8 cellular contexts compared by ENCODE assay signal in genomic region chr4:185471235-185472062, GRCh38. TPM values are rescaled to one million over a fixed set of nuclear protein-coding genes. Genes with fewer than 3 reads are reported as not detected.
DNase-seq lines count a peak whose midpoint lies in the region; ATAC-seq and TF ChIP-seq lines count a peak whose summit lies in the region.

TSS of gene CCDC110 (minus strand) at chr4:185471733. CDS start at chr4:185471683, 50 bp downstream.

- DNase-seq in DMS 273 treated with DMSO at 0.1 percent for 48 hours (lab: John Stamatoyannopoulos, UW): peak; percentile 8
- DNase-seq in Panc1 (ENCODE audit: low read depth, low spot score): no peak
- DNase-seq in activated T-helper 1 cell treated with anti-CD3 and anti-CD28 coated beads, Interleukin-12 subunit alpha, Interleukin-12 subunit beta, Interleukin-2, Interleukin-4 antibody, amounts not matched to agents 30 ng/mL and 10 ng/mL and 1 ng/mL, durations not matched to agents 14 hours and 24 hours and 36 hours (ENCODE audit: low spot score): peak; percentile 77
- peak; percentile 89 to 99 for DNase-seq in fibroblast of lung (ENCODE audit: low read depth in 2 of 2)
- peak; percentile 70 for DNase-seq in natural killer cell
- peak; percentile 77 for DNase-seq in stimulated activated naive B cell treated with anti-CD40 and anti-IgM and Interleukin-4, amounts not matched to agents 10 μg/mL and 1 μg/mL and 100 μg/mL, for 72 hours

- H3K27me3 Mint-ChIP-seq in activated T-helper 1 cell treated with anti-CD3 and anti-CD28 coated beads, Interleukin-12 subunit alpha, Interleukin-12 subunit beta, Interleukin-2, Interleukin-4 antibody, amounts not matched to agents 30 ng/mL and 10 ng/mL and 1 ng/mL, durations not matched to agents 14 hours and 24 hours and 36 hours (ENCODE audit: insufficient read depth): peaks cover 52% of the 10 kb centered on the region
- peaks cover 9 to 11% of the 10 kb centered on the region in 2 donors for H3K27me3 Mint-ChIP-seq in natural killer cell (ENCODE audit: low read depth in 2 of 2)
- peaks cover 8 to 12% of the 10 kb centered on the region in 2 donors for H3K27me3 Mint-ChIP-seq in stimulated activated naive B cell treated with anti-CD40 and anti-IgM and Interleukin-4, amounts not matched to agents 10 μg/mL and 1 μg/mL and 100 μg/mL, for 72 hours

- H3K27me3 ChIP-seq in HUES48 (ENCODE audit: control insufficient read depth, insufficient read depth, low read length): peaks cover 32% of the 10 kb centered on the region
- peaks cover 3% of the 10 kb centered on the region for H3K27me3 ChIP-seq in Panc1 (ENCODE audit: control insufficient read depth, insufficient read depth, low read length)
- H3K27me3 ChIP-seq in fibroblast of lung (ENCODE audit: control insufficient read depth, insufficient read depth, low read length): peaks cover 5% of the 10 kb centered on the region

- peak within 1 kb of the TSS; percentile 47 for H3K27ac Mint-ChIP-seq in activated T-helper 1 cell treated with anti-CD3 and anti-CD28 coated beads, Interleukin-12 subunit alpha, Interleukin-12 subunit beta, Interleukin-2, Interleukin-4 antibody, amounts not matched to agents 30 ng/mL and 10 ng/mL and 1 ng/mL, durations not matched to agents 14 hours and 24 hours and 36 hours
- H3K27ac Mint-ChIP-seq in natural killer cell: peak within 1 kb of the TSS; percentile 69 to 80
- peak within 1 kb of the TSS; percentile 44 for H3K27ac Mint-ChIP-seq in stimulated activated naive B cell treated with anti-CD40 and anti-IgM and Interleukin-4, amounts not matched to agents 10 μg/mL and 1 μg/mL and 100 μg/mL, for 72 hours

- peak within 1 kb of the TSS; percentile 89 for H3K4me3 Mint-ChIP-seq in activated T-helper 1 cell treated with anti-CD3 and anti-CD28 coated beads, Interleukin-12 subunit alpha, Interleukin-12 subunit beta, Interleukin-2, Interleukin-4 antibody, amounts not matched to agents 30 ng/mL and 10 ng/mL and 1 ng/mL, durations not matched to agents 14 hours and 24 hours and 36 hours
- peak within 1 kb of the TSS; percentile 93 for H3K4me3 Mint-ChIP-seq in natural killer cell
- peak within 1 kb of the TSS; percentile 87 for H3K4me3 Mint-ChIP-seq in stimulated activated naive B cell treated with anti-CD40 and anti-IgM and Interleukin-4, amounts not matched to agents 10 μg/mL and 1 μg/mL and 100 μg/mL, for 72 hours

- H3K4me2 ChIP-seq in fibroblast of lung (ENCODE audit: extremely low read depth, insufficient read depth, low read length): peak within 1 kb of the TSS; percentile 99

- ATAC-seq in GM21447 (IDR thresholded peaks at IDR 0.05; ENCODE audit: unreplicated experiment) (peak; percentile 88), Panc1 (peak; percentile 96), natural killer cell (peak; percentile 88 to 95 (median 91))
- ATAC-seq in stimulated activated naive B cell treated with anti-CD40 and anti-IgM and Interleukin-4, amounts not matched to agents 10 μg/mL and 1 μg/mL and 100 μg/mL, for 72 hours (replicated peaks): peak; percentile 88 to 91

- no peaks in the 10 kb centered on the region for H3K9me3 Mint-ChIP-seq in activated T-helper 1 cell treated with anti-CD3 and anti-CD28 coated beads, Interleukin-12 subunit alpha, Interleukin-12 subunit beta, Interleukin-2, Interleukin-4 antibody, amounts not matched to agents 30 ng/mL and 10 ng/mL and 1 ng/mL, durations not matched to agents 14 hours and 24 hours and 36 hours
- no peaks in the 10 kb centered on the region for H3K9me3 Mint-ChIP-seq in natural killer cell
- peaks cover 0 to 3% of the 10 kb centered on the region in 2 donors for H3K9me3 Mint-ChIP-seq in stimulated activated naive B cell treated with anti-CD40 and anti-IgM and Interleukin-4, amounts not matched to agents 10 μg/mL and 1 μg/mL and 100 μg/mL, for 72 hours

- peak within 1 kb of the TSS; percentile 56; the same call in 1 of the 2 replicates for H3K9ac ChIP-seq in HUES48 (ENCODE audit: low read depth, low read length)
- H3K9ac ChIP-seq in fibroblast of lung (ENCODE audit: insufficient read depth, low read length): peak within 1 kb of the TSS; percentile 57

- TF ChIP-seq CTCF in Panc1 (IDR thresholded peaks at IDR 0.05) (peak; percentile 76), fibroblast of lung (conservative IDR thresholded peaks at IDR 0.05 in 1 of 2, IDR thresholded peaks at IDR 0.05 in 1 of 2; ENCODE audit: low read depth in 1 of 2, low read length in 2 of 2) (peak; percentile 27 to 36), natural killer cell (IDR thresholded peaks at IDR 0.05) (peak; percentile 52)

- H3K27ac ChIP-seq in HUES48 (ENCODE audit: low read depth, low read length): no peak within 1 kb of the TSS
- H3K27ac ChIP-seq in Panc1 (ENCODE audit: low read length): no peak within 1 kb of the TSS
- H3K27ac ChIP-seq in fibroblast of lung (ENCODE audit: insufficient read depth, low read length): peak within 1 kb of the TSS; percentile 28

- in situ Hi-C loops in Panc1 (cut with HindIII; ENCODE audit: low pct_unique_long_range_greater_than_20kb, low sequenced_read_pairs): no loop called here

- H3K36me3 ChIP-seq in HUES48 (ENCODE audit: control insufficient read depth, insufficient read depth, low read length) (no peaks in the 10 kb centered on the region), Panc1 (ENCODE audit: control insufficient read depth, insufficient read depth, low read length) (no peaks in the 10 kb centered on the region; the same call in 1 of the 2 replicates), fibroblast of lung (ENCODE audit: control insufficient read depth, insufficient read depth, low read length) (no peaks in the 10 kb centered on the region)

- peaks cover 4% of the 10 kb centered on the region for H3K4me1 Mint-ChIP-seq in activated T-helper 1 cell treated with anti-CD3 and anti-CD28 coated beads, Interleukin-12 subunit alpha, Interleukin-12 subunit beta, Interleukin-2, Interleukin-4 antibody, amounts not matched to agents 30 ng/mL and 10 ng/mL and 1 ng/mL, durations not matched to agents 14 hours and 24 hours and 36 hours (ENCODE audit: low read depth)
- H3K4me1 Mint-ChIP-seq in natural killer cell: peaks cover 12 to 17% of the 10 kb centered on the region in 2 donors
- peaks cover 9 to 19% of the 10 kb centered on the region in 2 donors for H3K4me1 Mint-ChIP-seq in stimulated activated naive B cell treated with anti-CD40 and anti-IgM and Interleukin-4, amounts not matched to agents 10 μg/mL and 1 μg/mL and 100 μg/mL, for 72 hours

- no peaks in the 10 kb centered on the region for H4K20me1 ChIP-seq in fibroblast of lung (ENCODE audit: control insufficient read depth, extremely low read depth, insufficient read depth, low read length)

- CTCF ChIA-PET in Panc1 (lab: Charles Lee): no interaction called here

- no peaks in the 10 kb centered on the region for H3K79me2 ChIP-seq in fibroblast of lung (ENCODE audit: control insufficient read depth, insufficient read depth, low read length)

- no peaks in the 10 kb centered on the region for H3K36me3 Mint-ChIP-seq in activated T-helper 1 cell treated with anti-CD3 and anti-CD28 coated beads, Interleukin-12 subunit alpha, Interleukin-12 subunit beta, Interleukin-2, Interleukin-4 antibody, amounts not matched to agents 30 ng/mL and 10 ng/mL and 1 ng/mL, durations not matched to agents 14 hours and 24 hours and 36 hours (ENCODE audit: low read depth)
- H3K36me3 Mint-ChIP-seq in natural killer cell: no peaks in the 10 kb centered on the region
- H3K36me3 Mint-ChIP-seq in stimulated activated naive B cell treated with anti-CD40 and anti-IgM and Interleukin-4, amounts not matched to agents 10 μg/mL and 1 μg/mL and 100 μg/mL, for 72 hours: no peaks in the 10 kb centered on the region

- H3K4me3 ChIP-seq in HUES48 (ENCODE audit: low read depth, low read length) (peak within 1 kb of the TSS; percentile 93), Panc1 (ENCODE audit: low read depth in 2 of 2, low read length in 2 of 2) (peak within 1 kb of the TSS; percentile 56 to 70), fibroblast of lung (replicated peaks in 1 of 4; ENCODE audit: control extremely low read depth in 1 of 4, insufficient read depth in 1 of 4, low read depth in 3 of 4, low read length in 4 of 4) (peak within 1 kb of the TSS; percentile 72 to 80 (median 75))

- H3K9me3 ChIP-seq in HUES48 (ENCODE audit: control insufficient read depth, insufficient read depth, low read length) (no peaks in the 10 kb centered on the region), Panc1 (ENCODE audit: control insufficient read depth, insufficient read depth, low read depth, low read length) (no peaks in the 10 kb centered on the region), fibroblast of lung (ENCODE audit: control insufficient read depth, insufficient read depth, low read depth, low read length) (no peaks in the 10 kb centered on the region)

- POLR2A ChIA-PET in Panc1 (lab: Charles Lee): interaction anchor here (0.6 kb wide), 1 partner anchor 1335 kb away, joined by 9 read pairs; no protein-coding TSS in a partner anchor

- peak within 1 kb of the TSS; percentile 92 for H2AFZ ChIP-seq in fibroblast of lung (ENCODE audit: low read length)

- H3K4me1 ChIP-seq in HUES48 (ENCODE audit: control insufficient read depth, insufficient read depth, low read length): no peaks in the 10 kb centered on the region
- no peaks in the 10 kb centered on the region for H3K4me1 ChIP-seq in Panc1 (ENCODE audit: control insufficient read depth, insufficient read depth, low read length)
- no peaks in the 10 kb centered on the region for H3K4me1 ChIP-seq in fibroblast of lung (ENCODE audit: control insufficient read depth, extremely low read depth, insufficient read depth, low read length)

- no TSS peak for BruUV-seq in Panc1 (replicated peaks; lab: Mats Ljungman, UMichigan)

- intact Hi-C loops in Panc1 (cut with micrococcal nuclease; ENCODE audit: unreplicated experiment) (loop anchor here (5.0 kb wide), 1 partner anchor 126 kb away; no protein-coding TSS in a partner anchor), natural killer cell (cut with micrococcal nuclease) (loop anchor here (2.0 kb wide), 2 partner anchors 47 to 75 kb away; partner anchors contain the start of genes ANKRD37 and UFSP2)
- intact Hi-C loops in activated T-helper 1 cell treated with anti-CD3 and anti-CD28 coated beads, Interleukin-12 subunit alpha, Interleukin-12 subunit beta, Interleukin-2, Interleukin-4 antibody, amounts not matched to agents 30 ng/mL and 10 ng/mL and 1 ng/mL, durations not matched to agents 14 hours and 24 hours and 36 hours (cut with micrococcal nuclease): loop anchor here (1.0 to 10.0 kb wide), 8 partner anchors 46 to 1967 kb away; partner anchors contain the start of genes ANKRD37, CYP4V2, ING2 and SLC25A4

RNA-seq across cellular contexts. Expression of gene CCDC110, which starts in this region (rescaled TPM):
- total RNA-seq in Panc1 (2021; ENCODE audit: unreplicated experiment): 0.05 TPM
- not detected for polyA plus RNA-seq in Panc1 (2012; ENCODE audit: insufficient read length)
- total RNA-seq in activated T-helper 1 cell treated with anti-CD3 and anti-CD28 coated beads, Interleukin-12 subunit alpha, Interleukin-12 subunit beta, Interleukin-2, Interleukin-4 antibody, amounts not matched to agents 30 ng/mL and 10 ng/mL and 1 ng/mL, durations not matched to agents 14 hours and 24 hours and 36 hours: not detected in 2 replicates
- total RNA-seq in fibroblast of lung: 2.0 and 2.3 TPM in 2 replicates
- 0.80 and 0.83 TPM in 2 replicates for polyA plus RNA-seq in fibroblast of lung
- 0.14 and 0.29 TPM in 2 replicates for polyA plus RNA-seq in fibroblast of lung (2012)
- polyA minus RNA-seq in fibroblast of lung (ENCODE audit: low replicate concordance): not detected in 2 replicates
- not detected for total RNA-seq in natural killer cell

Comparison
In these comparisons a context has a peak if more than half of its experiments do, and no peak if none do; other contexts are left out.
1. Peak in ATAC-seq and H3K4me3 ChIP-seq in Panc1; RNA of the gene not detected or under 1 TPM.
2. Peak in DNase-seq in activated T-helper 1 cell treated with anti-CD3 and anti-CD28 coated beads, Interleukin-12 subunit alpha, Interleukin-12 subunit beta, Interleukin-2, Interleukin-4 antibody, amounts not matched to agents 30 ng/mL and 10 ng/mL and 1 ng/mL, durations not matched to agents 14 hours and 24 hours and 36 hours; RNA of the gene not detected or under 1 TPM.
3. Peak in DNase-seq and ATAC-seq in natural killer cell; RNA of the gene not detected or under 1 TPM.